11 cellular contexts compared by ENCODE assay signal in genomic region chr1:17759114-17759513, GRCh38. TPM values are rescaled to one million over a fixed set of nuclear protein-coding genes. Genes with fewer than 3 reads are reported as not detected.
DNase-seq lines count a peak whose midpoint lies in the region; ATAC-seq and TF ChIP-seq lines count a peak whose summit lies in the region.
"Had no signal": no experiment of that assay in that cellular context is flagged by ENCODE, and none has a peak within 500 bp of the region (broad histone marks: within the 10 kb centered on the region; RNA-seq: fewer than 3 reads in every experiment).

No MANE protein-coding gene starts in this region.

- no peak for ATAC-seq in activated CD8-positive, alpha-beta memory T cell treated with anti-CD3 and anti-CD28 coated beads, Interleukin-2, amount 10 ng/mL, durations not matched to agents 7 days and 5 days
- no peak for ATAC-seq in HG03045 (IDR thresholded peaks at IDR 0.05; ENCODE audit: unreplicated experiment)

- H3K27me3 Mint-ChIP-seq in activated CD8-positive, alpha-beta memory T cell treated with anti-CD3 and anti-CD28 coated beads, Interleukin-2, amount 10 ng/mL, durations not matched to agents 7 days and 5 days, result no peaks in the 10 kb centered on the region
- H3K27me3 Mint-ChIP-seq: activated CD4-positive, alpha-beta T cell treated with anti-CD3 and anti-CD28 coated beads, Interleukin-2, amount 10 ng/mL, durations not matched to agents 24 days and 14 days; IgD-negative memory B cell; memory B cell had no signal

- in situ Hi-C loops in KBM-7 (cut with MboI; ENCODE audit: low pct_unique_long_range_greater_than_20kb, low sequenced_read_pairs), result no loop called here

- H3K36me3 Mint-ChIP-seq in activated CD8-positive, alpha-beta memory T cell treated with anti-CD3 and anti-CD28 coated beads, Interleukin-2, amount 10 ng/mL, durations not matched to agents 7 days and 5 days, result peaks cover 4% of the 10 kb centered on the region
- H3K36me3 Mint-ChIP-seq: IgD-negative memory B cell had no signal

- peak; percentile 28 for TF ChIP-seq CTCF in cardiac fibroblast (IDR thresholded peaks at IDR 0.05; ENCODE audit: low read depth, low read length)

- CTCF ChIA-PET in activated CD8-positive, alpha-beta memory T cell treated with anti-CD3 and anti-CD28 coated beads, Interleukin-2, amount 10 ng/mL, durations not matched to agents 7 days and 5 days (lab: Charles Lee), result no interaction called here

- no peak overlapping the region for H3K27ac Mint-ChIP-seq in activated CD8-positive, alpha-beta memory T cell treated with anti-CD3 and anti-CD28 coated beads, Interleukin-2, amount 10 ng/mL, durations not matched to agents 7 days and 5 days
- H3K27ac Mint-ChIP-seq: activated CD4-positive, alpha-beta T cell treated with anti-CD3 and anti-CD28 coated beads, Interleukin-2, amount 10 ng/mL, durations not matched to agents 24 days and 14 days; IgD-negative memory B cell; memory B cell had no signal

- no peak overlapping the region for H3K4me3 Mint-ChIP-seq in activated CD8-positive, alpha-beta memory T cell treated with anti-CD3 and anti-CD28 coated beads, Interleukin-2, amount 10 ng/mL, durations not matched to agents 7 days and 5 days
- H3K4me3 Mint-ChIP-seq: activated CD4-positive, alpha-beta T cell treated with anti-CD3 and anti-CD28 coated beads, Interleukin-2, amount 10 ng/mL, durations not matched to agents 24 days and 14 days; IgD-negative memory B cell; memory B cell had no signal

- H3K4me1 Mint-ChIP-seq in activated CD8-positive, alpha-beta memory T cell treated with anti-CD3 and anti-CD28 coated beads, Interleukin-2, amount 10 ng/mL, durations not matched to agents 7 days and 5 days, result no peaks in the 10 kb centered on the region
- H3K4me1 Mint-ChIP-seq: activated CD4-positive, alpha-beta T cell treated with anti-CD3 and anti-CD28 coated beads, Interleukin-2, amount 10 ng/mL, durations not matched to agents 24 days and 14 days; IgD-negative memory B cell; memory B cell had no signal

- H3K4me3 ChIP-seq in cardiac fibroblast (replicated peaks in 1 of 2; ENCODE audit: low read depth in 2 of 2, low read length in 2 of 2), result no peak overlapping the region

- DNase-seq in activated CD8-positive, alpha-beta memory T cell treated with anti-CD3 and anti-CD28 coated beads, Interleukin-2, amount 50 U/mL, for 48 hours, result peak; percentile 54
- no peak for DNase-seq in activated CD8-positive, alpha-beta memory T cell treated with anti-CD3 and anti-CD28 coated beads, Interleukin-2, amount 10 ng/mL, durations not matched to agents 7 days and 5 days
- DNase-seq in KBM-7 (peak; percentile 25), cardiac fibroblast (ENCODE audit: low read depth in 2 of 2) (peak in 1 of 2 donors; percentile 21), globus pallidus (ENCODE audit: low spot score) (no peak), NCI-H1436 treated with DMSO at 0.1 percent for 48 hours (lab: John Stamatoyannopoulos, UW) (no peak)
- peak; percentile 4 to 8 for DNase-seq in stimulated activated CD8-positive, alpha-beta memory T cell treated with anti-CD3 and anti-CD28 coated beads, Interleukin-2, amount 100 ng/mL, for 48 hours (ENCODE audit: low read depth in 2 of 2)
- DNase-seq: activated CD4-positive, alpha-beta T cell treated with anti-CD3 and anti-CD28 coated beads, Interleukin-2, amount 10 ng/mL, durations not matched to agents 24 days and 14 days had no signal

- peaks cover 24% of the 10 kb centered on the region for H3K9me3 Mint-ChIP-seq in activated CD8-positive, alpha-beta memory T cell treated with anti-CD3 and anti-CD28 coated beads, Interleukin-2, amount 10 ng/mL, durations not matched to agents 7 days and 5 days (ENCODE audit: low read depth)

RNA-seq across cellular contexts. Expression of gene ACTL8, which starts 4.0 kb away (rescaled TPM):
- not detected for total RNA-seq in activated CD8-positive, alpha-beta memory T cell treated with anti-CD3 and anti-CD28 coated beads, Interleukin-2, amount 10 ng/mL, durations not matched to agents 7 days and 5 days
- total RNA-seq: activated CD4-positive, alpha-beta T cell treated with anti-CD3 and anti-CD28 coated beads, Interleukin-2, amount 10 ng/mL, durations not matched to agents 24 days and 14 days had no signal

Comparison
In these comparisons a context has a peak if more than half of its experiments do, and no peak if none do; other contexts are left out.
1. DNase-seq: peak in activated CD8-positive, alpha-beta memory T cell treated with anti-CD3 and anti-CD28 coated beads, Interleukin-2, amount 50 U/mL, for 48 hours (single experiment), KBM-7 (single experiment) and stimulated activated CD8-positive, alpha-beta memory T cell treated with anti-CD3 and anti-CD28 coated beads, Interleukin-2, amount 100 ng/mL, for 48 hours (2 of 2); none in activated CD8-positive, alpha-beta memory T cell treated with anti-CD3 and anti-CD28 coated beads, Interleukin-2, amount 10 ng/mL, durations not matched to agents 7 days and 5 days (single experiment), globus pallidus (single experiment) and NCI-H1436 treated with DMSO at 0.1 percent for 48 hours (single experiment).